In the genomic region with DNA sequence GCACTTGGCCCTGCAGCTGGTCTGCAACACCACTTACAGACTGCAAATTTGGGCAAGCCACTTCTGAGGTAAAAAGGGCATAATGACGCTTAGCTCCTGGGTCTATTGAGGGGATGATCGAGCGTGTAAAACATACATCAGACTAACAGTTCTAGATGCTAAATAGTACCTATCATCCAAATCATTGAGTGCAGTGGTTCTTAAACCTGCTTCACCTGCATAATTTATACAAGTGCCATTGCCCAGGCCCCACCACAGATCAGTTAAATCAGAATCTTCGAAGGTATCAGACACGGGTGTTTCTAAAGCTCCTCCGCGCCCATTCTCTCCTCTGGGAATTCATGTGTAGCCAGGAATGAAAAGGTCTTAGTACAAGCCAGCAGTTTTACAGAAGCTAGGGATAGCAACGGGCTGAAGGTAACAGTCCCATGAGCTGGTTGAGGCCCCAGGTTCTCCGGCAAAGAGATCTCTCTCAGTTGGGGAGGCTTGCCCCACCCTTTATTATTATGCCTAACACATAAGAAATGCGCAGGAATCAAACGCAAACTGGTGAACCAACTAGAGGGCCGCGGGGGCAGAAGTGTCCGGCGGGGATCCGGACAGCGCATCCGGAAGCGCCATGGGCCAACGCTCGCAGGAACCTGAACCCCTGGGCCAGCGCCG, we compare ENCODE assay signal across 1 cellular context.
TF ChIP-seq lines count a peak whose summit lies in the region.

No MANE protein-coding gene starts in this region.

TF ChIP-seq in K562, 482 proteins besides CTCF, POLR2A, EP300 and RAD21 (continued from another document):
- TF ChIP-seq FOSL1 (tag; conservative IDR thresholded peaks at IDR 0.05), result no peak
- TF ChIP-seq ARNT (IDR thresholded peaks at IDR 0.05), result no peak
- 0 out of 2 replicates have a peak, but pooled peaks have one; percentile 63 for TF ChIP-seq RB1 (IDR thresholded peaks at IDR 0.05; ENCODE audit: low read depth)
- TF ChIP-seq NFYB (IDR thresholded peaks at IDR 0.05; ENCODE audit: extremely low read depth, insufficient read length), result no peak
- 0 out of 2 replicates have a peak, but pooled peaks have one; percentile 33 for TF ChIP-seq BRD4 (IDR thresholded peaks at IDR 0.05)
- TF ChIP-seq FOXA1 (IDR thresholded peaks at IDR 0.05; ENCODE audit: borderline replicate concordance), result no peak
- TF ChIP-seq, protein P1, sequence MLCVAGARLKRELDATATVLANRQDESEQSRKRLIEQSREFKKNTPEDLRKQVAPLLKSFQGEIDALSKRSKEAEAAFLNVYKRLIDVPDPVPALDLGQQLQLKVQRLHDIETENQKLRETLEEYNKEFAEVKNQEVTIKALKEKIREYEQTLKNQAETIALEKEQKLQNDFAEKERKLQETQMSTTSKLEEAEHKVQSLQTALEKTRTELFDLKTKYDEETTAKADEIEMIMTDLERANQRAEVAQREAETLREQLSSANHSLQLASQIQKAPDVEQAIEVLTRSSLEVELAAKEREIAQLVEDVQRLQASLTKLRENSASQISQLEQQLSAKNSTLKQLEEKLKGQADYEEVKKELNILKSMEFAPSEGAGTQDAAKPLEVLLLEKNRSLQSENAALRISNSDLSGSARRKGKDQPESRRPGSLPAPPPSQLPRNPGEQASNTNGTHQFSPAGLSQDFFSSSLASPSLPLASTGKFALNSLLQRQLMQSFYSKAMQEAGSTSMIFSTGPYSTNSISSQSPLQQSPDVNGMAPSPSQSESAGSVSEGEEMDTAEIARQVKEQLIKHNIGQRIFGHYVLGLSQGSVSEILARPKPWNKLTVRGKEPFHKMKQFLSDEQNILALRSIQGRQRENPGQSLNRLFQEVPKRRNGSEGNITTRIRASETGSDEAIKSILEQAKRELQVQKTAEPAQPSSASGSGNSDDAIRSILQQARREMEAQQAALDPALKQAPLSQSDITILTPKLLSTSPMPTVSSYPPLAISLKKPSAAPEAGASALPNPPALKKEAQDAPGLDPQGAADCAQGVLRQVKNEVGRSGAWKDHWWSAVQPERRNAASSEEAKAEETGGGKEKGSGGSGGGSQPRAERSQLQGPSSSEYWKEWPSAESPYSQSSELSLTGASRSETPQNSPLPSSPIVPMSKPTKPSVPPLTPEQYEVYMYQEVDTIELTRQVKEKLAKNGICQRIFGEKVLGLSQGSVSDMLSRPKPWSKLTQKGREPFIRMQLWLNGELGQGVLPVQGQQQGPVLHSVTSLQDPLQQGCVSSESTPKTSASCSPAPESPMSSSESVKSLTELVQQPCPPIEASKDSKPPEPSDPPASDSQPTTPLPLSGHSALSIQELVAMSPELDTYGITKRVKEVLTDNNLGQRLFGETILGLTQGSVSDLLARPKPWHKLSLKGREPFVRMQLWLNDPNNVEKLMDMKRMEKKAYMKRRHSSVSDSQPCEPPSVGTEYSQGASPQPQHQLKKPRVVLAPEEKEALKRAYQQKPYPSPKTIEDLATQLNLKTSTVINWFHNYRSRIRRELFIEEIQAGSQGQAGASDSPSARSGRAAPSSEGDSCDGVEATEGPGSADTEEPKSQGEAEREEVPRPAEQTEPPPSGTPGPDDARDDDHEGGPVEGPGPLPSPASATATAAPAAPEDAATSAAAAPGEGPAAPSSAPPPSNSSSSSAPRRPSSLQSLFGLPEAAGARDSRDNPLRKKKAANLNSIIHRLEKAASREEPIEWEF (CRISPR knock-in tag; IDR thresholded peaks at IDR 0.05), result no peak
- TF ChIP-seq GTF3C2 (IDR thresholded peaks at IDR 0.05; ENCODE audit: borderline replicate concordance, extremely low read depth, insufficient read length), result no peak
- peak in 1 of 2 experiments; percentile 23 for TF ChIP-seq AFF1 (IDR thresholded peaks at IDR 0.05; ENCODE audit: low read depth in 1 of 2, partially characterized antibody in 2 of 2)
- TF ChIP-seq ZNF395 (CRISPR knock-in tag; IDR thresholded peaks at IDR 0.05), result no peak
- TF ChIP-seq FOS (IDR thresholded peaks at IDR 0.05; ENCODE audit: extremely low read depth, insufficient read length), result no peak
- no peak for TF ChIP-seq ZNF184 (CRISPR knock-in tag; IDR thresholded peaks at IDR 0.05)
TF ChIP-seq in K562: peak in this region for 10.
